In the genomic region with DNA sequence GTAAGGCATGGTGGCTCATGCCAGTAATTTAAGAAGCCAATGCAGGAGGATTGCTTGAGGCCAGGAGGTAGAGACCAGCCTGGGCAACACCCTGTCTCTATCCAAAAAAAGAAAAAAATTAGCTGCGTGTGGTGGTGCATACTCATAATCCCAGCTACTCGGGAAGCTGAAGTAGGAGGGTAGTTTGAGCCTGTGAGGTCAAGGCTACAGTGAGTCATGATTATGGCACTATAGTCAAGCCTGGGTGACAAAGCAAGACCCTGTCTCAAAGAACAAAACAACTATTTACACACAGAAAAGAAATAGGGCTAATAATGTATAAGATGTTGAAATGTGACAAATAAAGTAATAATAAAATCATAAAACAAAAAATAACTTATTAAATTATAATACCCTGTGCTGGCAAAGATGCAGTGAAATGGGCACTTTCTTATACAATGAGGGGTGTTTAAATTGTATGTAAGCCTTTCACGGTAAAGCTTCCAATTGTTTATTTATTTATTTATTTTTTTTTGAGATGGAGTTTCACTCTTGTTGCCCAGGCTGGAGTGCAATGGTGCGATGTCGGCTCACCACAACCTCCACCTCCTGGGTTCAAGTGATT, we compare ENCODE assay signal across 1 cellular context.
TF ChIP-seq lines count a peak whose summit lies in the region.

No MANE protein-coding gene starts in this region.

TF ChIP-seq in HepG2, 621 proteins besides CTCF, POLR2A, EP300 and RAD21:
- TF ChIP-seq NBN (conservative IDR thresholded peaks at IDR 0.05), result no peak
- no peak for TF ChIP-seq ZNF407 (CRISPR knock-in tag; IDR thresholded peaks at IDR 0.05; ENCODE audit: not compliant biosample characterization)
- 0 out of 2 replicates have a peak, but pooled peaks have one; percentile 28 for TF ChIP-seq FOSL1 (CRISPR knock-in tag; IDR thresholded peaks at IDR 0.05; ENCODE audit: borderline replicate concordance)
- TF ChIP-seq RBAK (CRISPR knock-in tag; IDR thresholded peaks at IDR 0.05), result no peak
- no peak for TF ChIP-seq THRA (CRISPR knock-in tag; IDR thresholded peaks at IDR 0.05; ENCODE audit: borderline replicate concordance)
- TF ChIP-seq, protein P1, sequence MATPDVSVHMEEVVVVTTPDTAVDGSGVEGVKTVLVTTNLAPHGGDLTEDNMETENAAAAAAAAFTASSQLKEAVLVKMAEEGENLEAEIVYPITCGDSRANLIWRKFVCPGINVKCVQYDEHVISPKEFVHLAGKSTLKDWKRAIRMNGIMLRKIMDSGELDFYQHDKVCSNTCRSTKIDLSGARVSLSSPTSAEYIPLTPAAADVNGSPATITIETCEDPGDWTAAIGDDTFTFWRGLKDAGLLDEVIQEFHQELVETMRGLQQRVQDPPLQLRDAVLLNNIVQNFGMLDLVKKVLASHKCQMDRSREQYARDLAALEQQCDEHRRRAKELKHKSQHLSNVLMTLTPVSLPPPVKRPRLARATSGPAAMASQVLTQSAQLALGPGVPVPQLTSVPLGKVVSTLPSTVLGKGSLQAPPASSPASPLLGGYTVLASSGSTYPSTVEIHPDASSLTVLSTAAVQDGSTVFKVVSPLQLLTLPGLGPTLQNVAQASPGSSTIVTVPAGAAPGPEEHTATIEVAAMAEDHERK (CRISPR knock-in tag; IDR thresholded peaks at IDR 0.05; ENCODE audit: low read depth), result no peak
- no peak for TF ChIP-seq MEIS2 (CRISPR knock-in tag; IDR thresholded peaks at IDR 0.05)
- no peak for TF ChIP-seq ZNF530 (CRISPR knock-in tag; IDR thresholded peaks at IDR 0.05; ENCODE audit: low read depth)
- peak; percentile 52; the same call in 1 of the 2 replicates for TF ChIP-seq RARA (CRISPR knock-in tag; IDR thresholded peaks at IDR 0.05)
- TF ChIP-seq FOSL2 (CRISPR knock-in tag; IDR thresholded peaks at IDR 0.05), result peak; percentile 85
- peak in 1 of 2 experiments; percentile 58; a peak in 1 of 4 replicates for TF ChIP-seq NR2F1 (CRISPR knock-in tag; IDR thresholded peaks at IDR 0.05)
- 0 out of 2 replicates have a peak, but pooled peaks have one; percentile 25 for TF ChIP-seq SAP130 (CRISPR knock-in tag; IDR thresholded peaks at IDR 0.05; ENCODE audit: low read depth)
- TF ChIP-seq HOMEZ (CRISPR knock-in tag; IDR thresholded peaks at IDR 0.05; ENCODE audit: low read depth), result peak; percentile 29; the same call in 1 of the 2 replicates
- no peak for TF ChIP-seq ZNF10 (CRISPR knock-in tag; IDR thresholded peaks at IDR 0.05; ENCODE audit: borderline replicate concordance, low read depth)
- TF ChIP-seq, protein P2, sequence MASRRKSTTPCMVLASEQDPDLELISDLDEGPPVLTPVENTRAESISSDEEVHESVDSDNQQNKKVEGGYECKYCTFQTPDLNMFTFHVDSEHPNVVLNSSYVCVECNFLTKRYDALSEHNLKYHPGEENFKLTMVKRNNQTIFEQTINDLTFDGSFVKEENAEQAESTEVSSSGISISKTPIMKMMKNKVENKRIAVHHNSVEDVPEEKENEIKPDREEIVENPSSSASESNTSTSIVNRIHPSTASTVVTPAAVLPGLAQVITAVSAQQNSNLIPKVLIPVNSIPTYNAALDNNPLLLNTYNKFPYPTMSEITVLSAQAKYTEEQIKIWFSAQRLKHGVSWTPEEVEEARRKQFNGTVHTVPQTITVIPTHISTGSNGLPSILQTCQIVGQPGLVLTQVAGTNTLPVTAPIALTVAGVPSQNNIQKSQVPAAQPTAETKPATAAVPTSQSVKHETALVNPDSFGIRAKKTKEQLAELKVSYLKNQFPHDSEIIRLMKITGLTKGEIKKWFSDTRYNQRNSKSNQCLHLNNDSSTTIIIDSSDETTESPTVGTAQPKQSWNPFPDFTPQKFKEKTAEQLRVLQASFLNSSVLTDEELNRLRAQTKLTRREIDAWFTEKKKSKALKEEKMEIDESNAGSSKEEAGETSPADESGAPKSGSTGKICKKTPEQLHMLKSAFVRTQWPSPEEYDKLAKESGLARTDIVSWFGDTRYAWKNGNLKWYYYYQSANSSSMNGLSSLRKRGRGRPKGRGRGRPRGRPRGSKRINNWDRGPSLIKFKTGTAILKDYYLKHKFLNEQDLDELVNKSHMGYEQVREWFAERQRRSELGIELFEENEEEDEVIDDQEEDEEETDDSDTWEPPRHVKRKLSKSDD (CRISPR knock-in tag; IDR thresholded peaks at IDR 0.05; ENCODE audit: low read depth), result no peak
- TF ChIP-seq, protein P3, sequence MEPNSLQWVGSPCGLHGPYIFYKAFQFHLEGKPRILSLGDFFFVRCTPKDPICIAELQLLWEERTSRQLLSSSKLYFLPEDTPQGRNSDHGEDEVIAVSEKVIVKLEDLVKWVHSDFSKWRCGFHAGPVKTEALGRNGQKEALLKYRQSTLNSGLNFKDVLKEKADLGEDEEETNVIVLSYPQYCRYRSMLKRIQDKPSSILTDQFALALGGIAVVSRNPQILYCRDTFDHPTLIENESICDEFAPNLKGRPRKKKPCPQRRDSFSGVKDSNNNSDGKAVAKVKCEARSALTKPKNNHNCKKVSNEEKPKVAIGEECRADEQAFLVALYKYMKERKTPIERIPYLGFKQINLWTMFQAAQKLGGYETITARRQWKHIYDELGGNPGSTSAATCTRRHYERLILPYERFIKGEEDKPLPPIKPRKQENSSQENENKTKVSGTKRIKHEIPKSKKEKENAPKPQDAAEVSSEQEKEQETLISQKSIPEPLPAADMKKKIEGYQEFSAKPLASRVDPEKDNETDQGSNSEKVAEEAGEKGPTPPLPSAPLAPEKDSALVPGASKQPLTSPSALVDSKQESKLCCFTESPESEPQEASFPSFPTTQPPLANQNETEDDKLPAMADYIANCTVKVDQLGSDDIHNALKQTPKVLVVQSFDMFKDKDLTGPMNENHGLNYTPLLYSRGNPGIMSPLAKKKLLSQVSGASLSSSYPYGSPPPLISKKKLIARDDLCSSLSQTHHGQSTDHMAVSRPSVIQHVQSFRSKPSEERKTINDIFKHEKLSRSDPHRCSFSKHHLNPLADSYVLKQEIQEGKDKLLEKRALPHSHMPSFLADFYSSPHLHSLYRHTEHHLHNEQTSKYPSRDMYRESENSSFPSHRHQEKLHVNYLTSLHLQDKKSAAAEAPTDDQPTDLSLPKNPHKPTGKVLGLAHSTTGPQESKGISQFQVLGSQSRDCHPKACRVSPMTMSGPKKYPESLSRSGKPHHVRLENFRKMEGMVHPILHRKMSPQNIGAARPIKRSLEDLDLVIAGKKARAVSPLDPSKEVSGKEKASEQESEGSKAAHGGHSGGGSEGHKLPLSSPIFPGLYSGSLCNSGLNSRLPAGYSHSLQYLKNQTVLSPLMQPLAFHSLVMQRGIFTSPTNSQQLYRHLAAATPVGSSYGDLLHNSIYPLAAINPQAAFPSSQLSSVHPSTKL (CRISPR knock-in tag; IDR thresholded peaks at IDR 0.05), result peak; percentile 25; the same call in 1 of the 2 replicates
- TF ChIP-seq, protein P4, sequence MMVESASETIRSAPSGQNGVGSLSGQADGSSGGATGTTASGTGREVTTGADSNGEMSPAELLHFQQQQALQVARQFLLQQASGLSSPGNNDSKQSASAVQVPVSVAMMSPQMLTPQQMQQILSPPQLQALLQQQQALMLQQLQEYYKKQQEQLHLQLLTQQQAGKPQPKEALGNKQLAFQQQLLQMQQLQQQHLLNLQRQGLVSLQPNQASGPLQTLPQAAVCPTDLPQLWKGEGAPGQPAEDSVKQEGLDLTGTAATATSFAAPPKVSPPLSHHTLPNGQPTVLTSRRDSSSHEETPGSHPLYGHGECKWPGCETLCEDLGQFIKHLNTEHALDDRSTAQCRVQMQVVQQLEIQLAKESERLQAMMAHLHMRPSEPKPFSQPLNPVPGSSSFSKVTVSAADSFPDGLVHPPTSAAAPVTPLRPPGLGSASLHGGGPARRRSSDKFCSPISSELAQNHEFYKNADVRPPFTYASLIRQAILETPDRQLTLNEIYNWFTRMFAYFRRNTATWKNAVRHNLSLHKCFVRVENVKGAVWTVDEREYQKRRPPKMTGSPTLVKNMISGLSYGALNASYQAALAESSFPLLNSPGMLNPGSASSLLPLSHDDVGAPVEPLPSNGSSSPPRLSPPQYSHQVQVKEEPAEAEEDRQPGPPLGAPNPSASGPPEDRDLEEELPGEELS (CRISPR knock-in tag; IDR thresholded peaks at IDR 0.05), result peak; percentile 18; the same call in 1 of the 2 replicates
- TF ChIP-seq NR2F6 (IDR thresholded peaks at IDR 0.05), result peak; percentile 45; the same call in 1 of the 2 replicates
- peak; percentile 48; the same call in 1 of the 2 replicates for TF ChIP-seq NR2F6 (CRISPR knock-in tag; IDR thresholded peaks at IDR 0.05)
- TF ChIP-seq, protein P5, sequence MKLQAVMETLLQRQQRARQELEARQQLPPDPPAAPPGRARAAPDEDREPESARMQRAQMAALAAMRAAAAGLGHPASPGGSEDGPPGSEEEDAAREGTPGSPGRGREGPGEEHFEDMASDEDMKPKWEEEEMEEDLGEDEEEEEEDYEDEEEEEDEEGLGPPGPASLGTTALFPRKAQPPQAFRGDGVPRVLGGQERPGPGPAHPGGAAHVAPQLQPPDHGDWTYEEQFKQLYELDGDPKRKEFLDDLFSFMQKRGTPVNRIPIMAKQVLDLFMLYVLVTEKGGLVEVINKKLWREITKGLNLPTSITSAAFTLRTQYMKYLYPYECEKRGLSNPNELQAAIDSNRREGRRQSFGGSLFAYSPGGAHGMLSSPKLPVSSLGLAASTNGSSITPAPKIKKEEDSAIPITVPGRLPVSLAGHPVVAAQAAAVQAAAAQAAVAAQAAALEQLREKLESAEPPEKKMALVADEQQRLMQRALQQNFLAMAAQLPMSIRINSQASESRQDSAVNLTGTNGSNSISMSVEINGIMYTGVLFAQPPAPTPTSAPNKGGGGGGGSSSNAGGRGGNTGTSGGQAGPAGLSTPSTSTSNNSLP (IDR thresholded peaks at IDR 0.05; ENCODE audit: low read depth, low read length), result peak; percentile 79
